2 cellular contexts compared by ENCODE assay signal in the genomic region with DNA sequence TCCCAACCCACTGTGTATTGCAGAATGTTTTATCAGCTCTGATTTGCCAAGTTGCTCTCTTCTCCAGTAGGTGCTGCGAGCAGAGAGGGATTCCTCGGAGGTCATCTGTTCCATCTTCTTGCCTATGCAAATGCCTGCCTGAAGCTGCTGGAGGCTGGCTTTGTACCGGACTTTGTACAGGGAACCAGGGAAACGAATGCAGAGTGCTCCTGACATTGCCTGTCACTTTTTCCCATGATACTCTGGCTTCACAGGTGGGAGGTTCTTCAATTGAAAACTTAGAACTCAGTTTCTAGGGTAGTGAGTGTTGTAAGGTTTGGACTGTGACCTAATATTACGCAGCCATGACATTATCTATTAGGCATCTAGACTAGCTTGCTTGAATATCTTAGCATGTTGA.
TF ChIP-seq lines count a peak whose summit lies in the region.

No MANE protein-coding gene starts in this region.

TF ChIP-seq in liver, 16 proteins besides CTCF, POLR2A, EP300 and RAD21 (continued from another document):
- no peak for TF ChIP-seq ZBTB33 (IDR thresholded peaks at IDR 0.05)
- no peak for TF ChIP-seq GABPA (IDR thresholded peaks at IDR 0.05 in 1 of 2, conservative IDR thresholded peaks at IDR 0.05 in 1 of 2)
- TF ChIP-seq TAF1 (conservative IDR thresholded peaks at IDR 0.05), result no peak
- TF ChIP-seq FOXA1 (IDR thresholded peaks at IDR 0.05), result no peak
- TF ChIP-seq MAX (IDR thresholded peaks at IDR 0.05), result no peak
- no peak for TF ChIP-seq FOXA2 (IDR thresholded peaks at IDR 0.05)
- TF ChIP-seq JUND (IDR thresholded peaks at IDR 0.05), result peak in 1 of 2 donors; percentile 61
- TF ChIP-seq HNF4G (IDR thresholded peaks at IDR 0.05), result peak; percentile 46
- TF ChIP-seq REST (IDR thresholded peaks at IDR 0.05), result no peak
- TF ChIP-seq HNF4A (conservative IDR thresholded peaks at IDR 0.05), result peak; percentile 79 to 81
- peak; percentile 23 for TF ChIP-seq SP1 (IDR thresholded peaks at IDR 0.05)
- peak; percentile 8 to 18 for TF ChIP-seq RXRA (IDR thresholded peaks at IDR 0.05)

TF ChIP-seq in HepG2, 621 proteins besides CTCF, POLR2A, EP300 and RAD21 (continued from another document):
- TF ChIP-seq, protein P1, sequence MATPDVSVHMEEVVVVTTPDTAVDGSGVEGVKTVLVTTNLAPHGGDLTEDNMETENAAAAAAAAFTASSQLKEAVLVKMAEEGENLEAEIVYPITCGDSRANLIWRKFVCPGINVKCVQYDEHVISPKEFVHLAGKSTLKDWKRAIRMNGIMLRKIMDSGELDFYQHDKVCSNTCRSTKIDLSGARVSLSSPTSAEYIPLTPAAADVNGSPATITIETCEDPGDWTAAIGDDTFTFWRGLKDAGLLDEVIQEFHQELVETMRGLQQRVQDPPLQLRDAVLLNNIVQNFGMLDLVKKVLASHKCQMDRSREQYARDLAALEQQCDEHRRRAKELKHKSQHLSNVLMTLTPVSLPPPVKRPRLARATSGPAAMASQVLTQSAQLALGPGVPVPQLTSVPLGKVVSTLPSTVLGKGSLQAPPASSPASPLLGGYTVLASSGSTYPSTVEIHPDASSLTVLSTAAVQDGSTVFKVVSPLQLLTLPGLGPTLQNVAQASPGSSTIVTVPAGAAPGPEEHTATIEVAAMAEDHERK (CRISPR knock-in tag; IDR thresholded peaks at IDR 0.05; ENCODE audit: low read depth), result no peak
- TF ChIP-seq JUNB (CRISPR knock-in tag; IDR thresholded peaks at IDR 0.05; ENCODE audit: borderline replicate concordance), result no peak
- no peak for TF ChIP-seq PBX2 (CRISPR knock-in tag; IDR thresholded peaks at IDR 0.05)
- TF ChIP-seq, protein P2, sequence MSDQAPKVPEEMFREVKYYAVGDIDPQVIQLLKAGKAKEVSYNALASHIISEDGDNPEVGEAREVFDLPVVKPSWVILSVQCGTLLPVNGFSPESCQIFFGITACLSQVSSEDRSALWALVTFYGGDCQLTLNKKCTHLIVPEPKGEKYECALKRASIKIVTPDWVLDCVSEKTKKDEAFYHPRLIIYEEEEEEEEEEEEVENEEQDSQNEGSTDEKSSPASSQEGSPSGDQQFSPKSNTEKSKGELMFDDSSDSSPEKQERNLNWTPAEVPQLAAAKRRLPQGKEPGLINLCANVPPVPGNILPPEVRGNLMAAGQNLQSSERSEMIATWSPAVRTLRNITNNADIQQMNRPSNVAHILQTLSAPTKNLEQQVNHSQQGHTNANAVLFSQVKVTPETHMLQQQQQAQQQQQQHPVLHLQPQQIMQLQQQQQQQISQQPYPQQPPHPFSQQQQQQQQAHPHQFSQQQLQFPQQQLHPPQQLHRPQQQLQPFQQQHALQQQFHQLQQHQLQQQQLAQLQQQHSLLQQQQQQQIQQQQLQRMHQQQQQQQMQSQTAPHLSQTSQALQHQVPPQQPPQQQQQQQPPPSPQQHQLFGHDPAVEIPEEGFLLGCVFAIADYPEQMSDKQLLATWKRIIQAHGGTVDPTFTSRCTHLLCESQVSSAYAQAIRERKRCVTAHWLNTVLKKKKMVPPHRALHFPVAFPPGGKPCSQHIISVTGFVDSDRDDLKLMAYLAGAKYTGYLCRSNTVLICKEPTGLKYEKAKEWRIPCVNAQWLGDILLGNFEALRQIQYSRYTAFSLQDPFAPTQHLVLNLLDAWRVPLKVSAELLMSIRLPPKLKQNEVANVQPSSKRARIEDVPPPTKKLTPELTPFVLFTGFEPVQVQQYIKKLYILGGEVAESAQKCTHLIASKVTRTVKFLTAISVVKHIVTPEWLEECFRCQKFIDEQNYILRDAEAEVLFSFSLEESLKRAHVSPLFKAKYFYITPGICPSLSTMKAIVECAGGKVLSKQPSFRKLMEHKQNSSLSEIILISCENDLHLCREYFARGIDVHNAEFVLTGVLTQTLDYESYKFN (CRISPR knock-in tag; conservative IDR thresholded peaks at IDR 0.05), result no peak
- TF ChIP-seq SP4 (CRISPR knock-in tag; IDR thresholded peaks at IDR 0.05), result no peak
- TF ChIP-seq ZNF232 (CRISPR knock-in tag; IDR thresholded peaks at IDR 0.05; ENCODE audit: borderline replicate concordance), result no peak
- TF ChIP-seq ZBTB7A (CRISPR knock-in tag; IDR thresholded peaks at IDR 0.05), result no peak
- no peak for TF ChIP-seq ZNF816 (CRISPR knock-in tag; IDR thresholded peaks at IDR 0.05; ENCODE audit: borderline replicate concordance)
